8 cellular contexts compared by ENCODE assay signal in the genomic region with DNA sequence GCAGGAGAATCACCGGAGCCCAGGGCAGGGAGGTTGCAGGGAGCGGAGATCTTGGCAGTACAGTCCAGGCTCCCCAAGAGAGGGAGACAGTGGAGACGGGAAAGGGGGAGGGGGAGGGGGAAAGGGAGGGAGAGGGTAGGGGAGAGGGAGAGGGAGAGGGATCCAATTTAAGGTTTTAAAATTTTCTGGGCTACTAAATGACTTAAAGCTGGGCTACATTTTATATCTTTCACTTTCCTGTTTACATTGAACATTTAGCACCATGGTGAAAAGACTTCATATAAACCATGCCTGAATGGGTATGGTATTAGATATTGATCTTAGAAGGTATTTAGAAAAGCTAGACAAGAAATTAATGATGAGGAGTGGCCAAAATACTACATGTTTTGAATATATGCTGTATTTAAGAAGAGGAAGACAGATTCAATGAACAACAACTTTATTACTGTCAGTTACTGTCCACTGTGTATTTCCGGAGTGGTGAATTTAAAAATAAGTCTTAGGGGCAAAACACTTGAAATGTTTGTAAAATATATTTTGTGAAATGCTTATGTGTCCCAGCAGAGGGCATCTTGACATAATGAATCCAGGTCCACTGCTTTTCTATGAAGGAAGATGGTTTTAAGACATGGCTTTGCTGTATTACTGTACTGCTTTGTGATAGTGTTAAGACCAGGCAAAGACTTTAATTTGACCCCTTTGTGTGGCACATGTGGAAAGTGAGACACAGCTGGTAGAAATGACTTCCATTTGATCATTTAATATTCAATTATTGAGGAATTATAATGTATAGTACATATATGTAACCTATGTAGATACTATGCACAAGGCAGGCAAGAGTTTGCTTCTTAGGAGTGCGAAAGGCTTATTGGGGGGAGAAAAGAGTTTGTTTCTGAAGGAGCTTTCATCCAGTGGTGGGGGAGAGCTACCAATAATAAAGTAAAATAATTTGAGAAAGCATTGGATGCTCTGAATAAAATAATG. TPM values are rescaled to one million over a fixed set of nuclear protein-coding genes. Genes with fewer than 3 reads are reported as not detected.
A peak's percentile ranks its signal among the peaks of the same experiment; 100 is the strongest.
DNase-seq lines count a peak whose midpoint lies in the region; ATAC-seq and TF ChIP-seq lines count a peak whose summit lies in the region.

No MANE protein-coding gene starts in this region.

- peaks cover 24 to 36% (median 33%) of the 10 kb centered on the region in 3 donors for H3K36me3 Mint-ChIP-seq in immature natural killer cell

- ATAC-seq in aorta (ENCODE audit: low FRiP score) (no peak), HG02884 (IDR thresholded peaks at IDR 0.05; ENCODE audit: unreplicated experiment) (no peak)

- H3K4me1 Mint-ChIP-seq in immature natural killer cell = peaks cover 16 to 18% of the 10 kb centered on the region in 2 donors

- H3K4me3 ChIP-seq in AG04450 (ENCODE audit: low read depth, low read length) (no peak overlapping the region), GM12875 (ENCODE audit: low read depth, low read length) (no peak overlapping the region), adipocyte (ENCODE audit: low read length) (no peak overlapping the region), aorta (ENCODE audit: low read length in 2 of 2) (no peak overlapping the region)

- H3K27me3 Mint-ChIP-seq in immature natural killer cell (ENCODE audit: low read depth in 3 of 3) = peaks cover 0 to 1% (median 0%) of the 10 kb centered on the region in 3 donors

- no peak overlapping the region for H3K4me3 Mint-ChIP-seq in immature natural killer cell

- intact Hi-C loops in aorta (cut with DNase I) = loop anchor here (2.0 to 5.0 kb wide), 3 partner anchors 163 to 348 kb away; no protein-coding TSS in a partner anchor

- H3K27ac Mint-ChIP-seq in immature natural killer cell = peak overlapping the region in 2 of 6 donors; percentile 51 to 64

- H3K4me1 ChIP-seq in adipocyte (ENCODE audit: control insufficient read depth, insufficient read depth, low read length) (peaks cover 10% of the 10 kb centered on the region), aorta (ENCODE audit: control insufficient read depth in 1 of 2, insufficient read depth in 2 of 2, low read length in 2 of 2) (no peaks in the 10 kb centered on the region)

- no peaks in the 10 kb centered on the region for H3K27me3 ChIP-seq in AG04450 (ENCODE audit: control insufficient read depth, insufficient read depth, low read length)
- H3K27me3 ChIP-seq in adipocyte (replicated peaks; ENCODE audit: control insufficient read depth, insufficient read depth, low read length) = no peaks in the 10 kb centered on the region
- H3K27me3 ChIP-seq in aorta (ENCODE audit: control insufficient read depth in 1 of 2, insufficient read depth in 2 of 2, low read length in 1 of 2) = no peaks in the 10 kb centered on the region

- WGBS in aorta, 2 donors = 63 to 65% methylated on average over 5 of the region's 5 CpGs

- DNase-seq in AG04450 (ENCODE audit: low read depth, low spot score) (peak; percentile 57), NCI-H2107 (lab: John Stamatoyannopoulos, UW) (peak; percentile 59), adipocyte (ENCODE audit: low read depth) (peak; percentile 86), immature natural killer cell (peak in 2 of 3 donors; percentile 6 to 17), aorta (no peak)
- no peak for DNase-seq in activated naive CD4-positive, alpha-beta T cell treated with anti-CD3 and anti-CD28 coated beads, Interleukin-2, amount 50 U/mL, for 16 hours

- CTCF ChIA-PET in AG04450 (lab: Charles Lee) = interaction anchor here (0.5 to 2.9 kb wide), 20 partner anchors 8 to 445 kb away, joined by 3 to 50 read pairs (median 4); no protein-coding TSS in a partner anchor

- H3K36me3 ChIP-seq in adipocyte (ENCODE audit: control insufficient read depth, insufficient read depth, low read length, severe bottlenecking) (peaks cover 22% of the 10 kb centered on the region), aorta (ENCODE audit: control insufficient read depth in 1 of 2, insufficient read depth in 2 of 2, low read length in 1 of 2) (peaks cover 0 to 2% of the 10 kb centered on the region in 2 donors)

- POLR2A ChIA-PET in AG04450 (lab: Yijun Ruan, JAX) = interaction anchor here (0.6 to 1.4 kb wide), 2 partner anchors 160 to 161 kb away, joined by 4 to 5 read pairs; no protein-coding TSS in a partner anchor

- H3K9me3 ChIP-seq in AG04450 (ENCODE audit: control insufficient read depth, insufficient read depth, low read length) = peaks cover 8% of the 10 kb centered on the region
- H3K9me3 ChIP-seq in adipocyte (ENCODE audit: control insufficient read depth, low read length) = peaks cover 12% of the 10 kb centered on the region
- no peaks in the 10 kb centered on the region for H3K9me3 ChIP-seq in aorta (ENCODE audit: control insufficient read depth, low read length)

- peaks cover 0 to 14% (median 8%) of the 10 kb centered on the region in 6 donors for H3K9me3 Mint-ChIP-seq in immature natural killer cell

- H3K9ac ChIP-seq in adipocyte (ENCODE audit: low read length) = no peak overlapping the region

- H3K27ac ChIP-seq in AG04450 (ENCODE audit: low read depth, low read length) (no peak overlapping the region), aorta (ENCODE audit: low read depth in 1 of 2, low read length in 2 of 2) (no peak overlapping the region)

- TF ChIP-seq CTCF in AG04450 (IDR thresholded peaks at IDR 0.05; ENCODE audit: low read depth, low read length) (peak; percentile 69), GM12875 (IDR thresholded peaks at IDR 0.05; ENCODE audit: borderline replicate concordance, insufficient read depth, low read depth, low read length) (peak; percentile 11; the same call in 1 of the 2 replicates)

RNA-seq across cellular contexts. Expression of gene NRF1, which starts 52.8 kb away (rescaled TPM):
- polyA plus RNA-seq in AG04450 (2011; rRNA removed) (10.3 and 13.1 TPM in 2 replicates), immature natural killer cell (10 to 100 TPM in 2 of 3 donors, 1 to 10 TPM in 1; 9.8 to 24.7 (median 12.7) TPM), aorta (1 to 10 TPM; 4.9 to 9.2 TPM)
- 22.8 and 32.2 TPM in 2 replicates for polyA minus RNA-seq in AG04450 (2011; rRNA and poly(A)+ RNA removed)
- 10 to 100 TPM; 19.4 to 23.4 TPM for total RNA-seq in aorta

Comparison
In these comparisons a context has a peak if more than half of its experiments do, and no peak if none do; other contexts are left out.
1. DNase-seq: peak in AG04450 (single experiment), NCI-H2107 (single experiment), adipocyte (single experiment) and immature natural killer cell (2 of 3); none in aorta (0 of 2) and activated naive CD4-positive, alpha-beta T cell treated with anti-CD3 and anti-CD28 coated beads, Interleukin-2, amount 50 U/mL, for 16 hours (single experiment).